In genomic region chr9:114180701-114181582, GRCh38 we compare ENCODE assay signal across 12 cellular contexts. TPM values are rescaled to one million over a fixed set of nuclear protein-coding genes. Genes with fewer than 3 reads are reported as not detected.
DNase-seq lines count a peak whose midpoint lies in the region; ATAC-seq and TF ChIP-seq lines count a peak whose summit lies in the region.
"Had no signal": no experiment of that assay in that cellular context is flagged by ENCODE, and none has a peak within 500 bp of the region (broad histone marks: within the 10 kb centered on the region; RNA-seq: fewer than 3 reads in every experiment).

No MANE protein-coding gene starts in this region.

- H3K9me3 ChIP-seq in ascending aorta (no peaks in the 10 kb centered on the region), left ventricle myocardium inferior (replicated peaks) (no peaks in the 10 kb centered on the region), vagina (no peaks in the 10 kb centered on the region)

- DNase-seq in ascending aorta (ENCODE audit: low spot score in 2 of 2) (no peak), left ventricle myocardium inferior (peak; percentile 40), vagina (ENCODE audit: extremely low spot score in 2 of 2) (no peak), NCI-H2171 (lab: John Stamatoyannopoulos, UW) (no peak)
- DNase-seq: activated naive CD8-positive, alpha-beta T cell treated with anti-CD3 and anti-CD28 coated beads, Interleukin-2, amount 50 U/mL, for 24 hours; Kasumi-1; NCI-H2171 treated with DMSO at 0.1 percent for 48 hours; stimulated activated CD4-positive, alpha-beta T cell treated with anti-CD3 and anti-CD28 coated beads, Interleukin-1b, Interleukin-23, amount 100 ng/mL, for 48 hours; stimulated activated naive B cell treated with anti-CD40 and anti-IgM and Interleukin-4, amounts not matched to agents 10 μg/mL and 1 μg/mL and 100 μg/mL, for 72 hours had no signal

- H3K36me3 Mint-ChIP-seq in nephron (ENCODE audit: low read depth): peaks cover 24% of the 10 kb centered on the region
- H3K36me3 Mint-ChIP-seq: stimulated activated naive B cell treated with anti-CD40 and anti-IgM and Interleukin-4, amounts not matched to agents 10 μg/mL and 1 μg/mL and 100 μg/mL, for 72 hours had no signal

- peak overlapping the region in 1 of 2 donors; percentile 1 for H3K4me3 ChIP-seq in ascending aorta
- H3K4me3 ChIP-seq in left ventricle myocardium inferior: no peak overlapping the region
- no peak overlapping the region for H3K4me3 ChIP-seq in vagina

- intact Hi-C loops in ascending aorta (cut with DNase I): no loop called here
- intact Hi-C loops in left ventricle myocardium inferior (cut with micrococcal nuclease): loop anchor here (10.0 kb wide), 1 partner anchor 64 kb away; no protein-coding TSS in a partner anchor
- intact Hi-C loops in vagina (cut with DNase I): no loop called here

- TF ChIP-seq CTCF in ascending aorta (IDR thresholded peaks at IDR 0.05) (no peak), left ventricle myocardium inferior (IDR thresholded peaks at IDR 0.05; ENCODE audit: borderline replicate concordance) (no peak), nephron (IDR thresholded peaks at IDR 0.05; ENCODE audit: unreplicated experiment in 3 of 3) (no peak), vagina (IDR thresholded peaks at IDR 0.05) (no peak)

- ATAC-seq in HG03108 (IDR thresholded peaks at IDR 0.05; ENCODE audit: unreplicated experiment): no peak
- ATAC-seq in GM21515 (IDR thresholded peaks at IDR 0.05; ENCODE audit: unreplicated experiment): no peak
- ATAC-seq: activated naive CD8-positive, alpha-beta T cell treated with anti-CD3 and anti-CD28 coated beads, Interleukin-2, amount 50 U/mL, for 24 hours; stimulated activated naive B cell treated with anti-CD40 and anti-IgM and Interleukin-4, amounts not matched to agents 10 μg/mL and 1 μg/mL and 100 μg/mL, for 72 hours had no signal

- H3K9me3 Mint-ChIP-seq in nephron: no peaks in the 10 kb centered on the region
- H3K9me3 Mint-ChIP-seq: activated naive CD8-positive, alpha-beta T cell treated with anti-CD3 and anti-CD28 coated beads, Interleukin-2, amount 50 U/mL, for 24 hours; stimulated activated naive B cell treated with anti-CD40 and anti-IgM and Interleukin-4, amounts not matched to agents 10 μg/mL and 1 μg/mL and 100 μg/mL, for 72 hours had no signal

- H3K4me1 Mint-ChIP-seq in nephron: peaks cover 63% of the 10 kb centered on the region
- H3K4me1 Mint-ChIP-seq: activated naive CD8-positive, alpha-beta T cell treated with anti-CD3 and anti-CD28 coated beads, Interleukin-2, amount 50 U/mL, for 24 hours; stimulated activated naive B cell treated with anti-CD40 and anti-IgM and Interleukin-4, amounts not matched to agents 10 μg/mL and 1 μg/mL and 100 μg/mL, for 72 hours had no signal

- H3K27ac ChIP-seq in ascending aorta (peak overlapping the region; percentile 83 to 91), left ventricle myocardium inferior (replicated peaks) (peak overlapping the region; percentile 82), vagina (peak overlapping the region; percentile 88)

- H3K27me3 ChIP-seq in ascending aorta: no peaks in the 10 kb centered on the region
- H3K27me3 ChIP-seq in left ventricle myocardium inferior (ENCODE audit: low read depth): no peaks in the 10 kb centered on the region
- H3K27me3 ChIP-seq in vagina: no peaks in the 10 kb centered on the region

- H3K4me3 Mint-ChIP-seq in nephron: peak overlapping the region; percentile 6 to 16 (median 14)
- H3K4me3 Mint-ChIP-seq: activated naive CD8-positive, alpha-beta T cell treated with anti-CD3 and anti-CD28 coated beads, Interleukin-2, amount 50 U/mL, for 24 hours; stimulated activated naive B cell treated with anti-CD40 and anti-IgM and Interleukin-4, amounts not matched to agents 10 μg/mL and 1 μg/mL and 100 μg/mL, for 72 hours had no signal

- peak overlapping the region; percentile 90 to 98 (median 97) for H3K27ac Mint-ChIP-seq in nephron
- H3K27ac Mint-ChIP-seq: activated naive CD8-positive, alpha-beta T cell treated with anti-CD3 and anti-CD28 coated beads, Interleukin-2, amount 50 U/mL, for 24 hours; stimulated activated naive B cell treated with anti-CD40 and anti-IgM and Interleukin-4, amounts not matched to agents 10 μg/mL and 1 μg/mL and 100 μg/mL, for 72 hours had no signal

- H3K36me3 ChIP-seq in ascending aorta (no peaks in the 10 kb centered on the region), left ventricle myocardium inferior (no peaks in the 10 kb centered on the region), vagina (no peaks in the 10 kb centered on the region)

- TF ChIP-seq POLR2A in vagina (IDR thresholded peaks at IDR 0.05): no peak

- no peaks in the 10 kb centered on the region for H3K27me3 Mint-ChIP-seq in nephron (ENCODE audit: low read depth)
- H3K27me3 Mint-ChIP-seq: activated naive CD8-positive, alpha-beta T cell treated with anti-CD3 and anti-CD28 coated beads, Interleukin-2, amount 50 U/mL, for 24 hours had no signal

- H3K4me1 ChIP-seq in ascending aorta (peaks cover 23 to 66% of the 10 kb centered on the region in 2 donors), left ventricle myocardium inferior (peaks cover 88% of the 10 kb centered on the region), vagina (peaks cover 68% of the 10 kb centered on the region)

RNA-seq across cellular contexts. Expression of gene COL27A1, which starts 25.6 kb away (rescaled TPM):
- total RNA-seq in ascending aorta (9.3 TPM), left ventricle myocardium inferior (6.4 TPM), vagina (17.2 TPM)
